In genomic region chr12:12788675-12789368, GRCh38 we compare ENCODE assay signal across 8 cellular contexts. TPM values are rescaled to one million over a fixed set of nuclear protein-coding genes. Genes with fewer than 3 reads are reported as not detected.
A peak's percentile ranks its signal among the peaks of the same experiment; 100 is the strongest.
DNase-seq lines count a peak whose midpoint lies in the region; ATAC-seq and TF ChIP-seq lines count a peak whose summit lies in the region.

No MANE protein-coding gene starts in this region.

- H3K27me3 ChIP-seq in right cardiac atrium (ENCODE audit: control insufficient read depth, insufficient read depth) (no peaks in the 10 kb centered on the region), skeletal muscle satellite cell (ENCODE audit: control insufficient read depth, insufficient read depth, low read length) (no peaks in the 10 kb centered on the region)

- no peak overlapping the region for H3K27ac ChIP-seq in HEK293 (ENCODE audit: extremely low read depth, low read depth, low read length)
- peak overlapping the region; percentile 87 for H3K27ac ChIP-seq in right cardiac atrium (ENCODE audit: low read length)

- H3K4me1 ChIP-seq in HEK293 (ENCODE audit: control insufficient read depth, insufficient read depth, low read length) (peaks cover 29% of the 10 kb centered on the region), right cardiac atrium (ENCODE audit: control insufficient read depth, insufficient read depth, low read length) (peaks cover 12% of the 10 kb centered on the region), skeletal muscle satellite cell (ENCODE audit: control insufficient read depth, insufficient read depth, low read length) (peaks cover 23% of the 10 kb centered on the region)

- H3K4me2 ChIP-seq in skeletal muscle satellite cell (ENCODE audit: low read length) = no peak overlapping the region

- TF ChIP-seq CTCF in HEK293 (tag by site-specific recombination; IDR thresholded peaks at IDR 0.05) = peak; percentile 67

- POLR2A ChIA-PET in HEK293 (lab: Yijun Ruan, JAX) = interaction anchor here (0.6 to 2.0 kb wide), 3 partner anchors 15 to 107 kb away, joined by 3 to 12 read pairs (median 4); no protein-coding TSS in a partner anchor

- peak; percentile 30 for DNase-seq in GF-D8 (lab: John Stamatoyannopoulos, UW)
- peak; percentile 47 for DNase-seq in NCI-H1417 treated with DMSO at 0.1 percent for 48 hours (lab: John Stamatoyannopoulos, UW)
- peak in 4 of 5 donors; percentile 37 to 73 (median 50) for DNase-seq in T-helper 1 cell
- peak in 36 of 58 donors; percentile 5 to 71 (median 37) for DNase-seq in anterior cingulate cortex (lab: John Stamatoyannopoulos, UW)
- DNase-seq in right cardiac atrium = peak in 2 of 3 donors; percentile 38 to 60
- DNase-seq in mesenteric fat pad (ENCODE audit: low spot score) = no peak

- H3K9ac ChIP-seq in skeletal muscle satellite cell (ENCODE audit: low read depth, low read length) = peak overlapping the region; percentile 78

- ATAC-seq in right cardiac atrium = peak; percentile 29 to 39

- intact Hi-C loops in right cardiac atrium (cut with DNase I) = loop anchor here in 1 of 4 donors (10.0 kb wide), 1 partner anchor 64 kb away; no protein-coding TSS in a partner anchor

- WGBS in right cardiac atrium = 18% methylated on average over 9 of the region's 9 CpGs

- H3K36me3 ChIP-seq in HEK293 (ENCODE audit: control insufficient read depth in 2 of 2, insufficient read depth in 1 of 2, low read length in 2 of 2) = no peaks in the 10 kb centered on the region
- no peaks in the 10 kb centered on the region for H3K36me3 ChIP-seq in skeletal muscle satellite cell (ENCODE audit: insufficient read depth, low read length)

- no peaks in the 10 kb centered on the region for H3K9me3 ChIP-seq in HEK293 (ENCODE audit: control insufficient read depth, insufficient read depth, low read depth, low read length)
- no peaks in the 10 kb centered on the region for H3K9me3 ChIP-seq in right cardiac atrium (ENCODE audit: control insufficient read depth, low read length)
- H3K9me3 ChIP-seq in skeletal muscle satellite cell (replicated peaks; ENCODE audit: low read length) = no peaks in the 10 kb centered on the region

- CTCF ChIA-PET in HEK293 (lab: Yijun Ruan, JAX) = interaction anchor here (0.6 to 3.3 kb wide), 39 partner anchors 9 to 467 kb away, joined by 3 to 28 read pairs (median 5); partner anchors contain the start of genes DDX47 and GPRC5A

- H3K4me3 ChIP-seq in HEK293 (ENCODE audit: low read depth, low read length) (no peak overlapping the region), right cardiac atrium (ENCODE audit: low read length) (peak overlapping the region; percentile 58), skeletal muscle satellite cell (ENCODE audit: low read length) (no peak overlapping the region)

TF ChIP-seq in HEK293, 187 proteins besides CTCF, POLR2A, EP300 and RAD21 (continues in another document):
- TF ChIP-seq ZNF335 (tag by site-specific recombination; conservative IDR thresholded peaks at IDR 0.05) (peak; percentile 48; the same call in 1 of the 2 replicates), ZNF660 (tag by site-specific recombination; IDR thresholded peaks at IDR 0.05) (peak; percentile 57; the same call in 1 of the 2 replicates), ZNF366 (tag by site-specific recombination; conservative IDR thresholded peaks at IDR 0.05) (peak; percentile 42; the same call in 1 of the 2 replicates), ZNF146 (tag by site-specific recombination; IDR thresholded peaks at IDR 0.05) (no peak), ZNF670 (tag by site-specific recombination; IDR thresholded peaks at IDR 0.05; ENCODE audit: low read depth) (no peak), ZBTB20 (tag by site-specific recombination; IDR thresholded peaks at IDR 0.05) (peak; percentile 28; the same call in 1 of the 2 replicates), ZNF311 (tag by site-specific recombination; IDR thresholded peaks at IDR 0.05; ENCODE audit: borderline replicate concordance) (no peak), BCL11B (tag by site-specific recombination; IDR thresholded peaks at IDR 0.05; ENCODE audit: low read depth) (no peak), SP7 (tag by site-specific recombination; IDR thresholded peaks at IDR 0.05) (peak; percentile 54; the same call in 1 of the 2 replicates), KLF9 (tag by site-specific recombination; IDR thresholded peaks at IDR 0.05; ENCODE audit: low read depth) (no peak), ZEB2 (tag by site-specific recombination; IDR thresholded peaks at IDR 0.05) (peak; percentile 36; the same call in 1 of the 2 replicates), ZNF561 (tag by site-specific recombination; IDR thresholded peaks at IDR 0.05; ENCODE audit: borderline replicate concordance) (no peak), ZBTB8A (tag by site-specific recombination; IDR thresholded peaks at IDR 0.05) (0 out of 2 replicates have a peak, but pooled peaks have one; percentile 21), ZNF138 (tag by site-specific recombination; IDR thresholded peaks at IDR 0.05; ENCODE audit: borderline replicate concordance) (no peak), ZSCAN30 (tag by site-specific recombination; IDR thresholded peaks at IDR 0.05) (peak; percentile 53; the same call in 1 of the 2 replicates), ZNF837 (tag by site-specific recombination; IDR thresholded peaks at IDR 0.05) (no peak), ZNF2 (tag by site-specific recombination; IDR thresholded peaks at IDR 0.05) (peak; percentile 30; the same call in 1 of the 2 replicates), ZNF654 (tag by site-specific recombination; IDR thresholded peaks at IDR 0.05; ENCODE audit: low read depth) (peak; percentile 95), ZNF596 (tag by site-specific recombination; IDR thresholded peaks at IDR 0.05) (peak; percentile 95), ZNF449 (tag by site-specific recombination; IDR thresholded peaks at IDR 0.05) (peak; percentile 12; the same call in 1 of the 2 replicates), ZNF629 (tag by site-specific recombination; IDR thresholded peaks at IDR 0.05) (0 out of 2 replicates have a peak, but pooled peaks have one; percentile 19), SCRT2 (tag by site-specific recombination; IDR thresholded peaks at IDR 0.05) (no peak), ZNF701 (tag by site-specific recombination; IDR thresholded peaks at IDR 0.05) (no peak), ZNF768 (tag by site-specific recombination; IDR thresholded peaks at IDR 0.05) (no peak), ZNF560 (tag by site-specific recombination; IDR thresholded peaks at IDR 0.05; ENCODE audit: borderline replicate concordance) (no peak), ZNF391 (tag by site-specific recombination; IDR thresholded peaks at IDR 0.05; ENCODE audit: borderline replicate concordance, low read depth) (0 out of 2 replicates have a peak, but pooled peaks have one; percentile 16), ZFP69B (tag by site-specific recombination; IDR thresholded peaks at IDR 0.05) (peak; percentile 81; the same call in 1 of the 2 replicates), ZNF394 (tag by site-specific recombination; IDR thresholded peaks at IDR 0.05; ENCODE audit: borderline replicate concordance) (0 out of 2 replicates have a peak, but pooled peaks have one; percentile 28)
- TF ChIP-seq, protein P1, sequence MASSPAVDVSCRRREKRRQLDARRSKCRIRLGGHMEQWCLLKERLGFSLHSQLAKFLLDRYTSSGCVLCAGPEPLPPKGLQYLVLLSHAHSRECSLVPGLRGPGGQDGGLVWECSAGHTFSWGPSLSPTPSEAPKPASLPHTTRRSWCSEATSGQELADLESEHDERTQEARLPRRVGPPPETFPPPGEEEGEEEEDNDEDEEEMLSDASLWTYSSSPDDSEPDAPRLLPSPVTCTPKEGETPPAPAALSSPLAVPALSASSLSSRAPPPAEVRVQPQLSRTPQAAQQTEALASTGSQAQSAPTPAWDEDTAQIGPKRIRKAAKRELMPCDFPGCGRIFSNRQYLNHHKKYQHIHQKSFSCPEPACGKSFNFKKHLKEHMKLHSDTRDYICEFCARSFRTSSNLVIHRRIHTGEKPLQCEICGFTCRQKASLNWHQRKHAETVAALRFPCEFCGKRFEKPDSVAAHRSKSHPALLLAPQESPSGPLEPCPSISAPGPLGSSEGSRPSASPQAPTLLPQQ (tag by site-specific recombination; IDR thresholded peaks at IDR 0.05) = peak; percentile 90; the same call in 1 of the 2 replicates
- TF ChIP-seq, protein P2, sequence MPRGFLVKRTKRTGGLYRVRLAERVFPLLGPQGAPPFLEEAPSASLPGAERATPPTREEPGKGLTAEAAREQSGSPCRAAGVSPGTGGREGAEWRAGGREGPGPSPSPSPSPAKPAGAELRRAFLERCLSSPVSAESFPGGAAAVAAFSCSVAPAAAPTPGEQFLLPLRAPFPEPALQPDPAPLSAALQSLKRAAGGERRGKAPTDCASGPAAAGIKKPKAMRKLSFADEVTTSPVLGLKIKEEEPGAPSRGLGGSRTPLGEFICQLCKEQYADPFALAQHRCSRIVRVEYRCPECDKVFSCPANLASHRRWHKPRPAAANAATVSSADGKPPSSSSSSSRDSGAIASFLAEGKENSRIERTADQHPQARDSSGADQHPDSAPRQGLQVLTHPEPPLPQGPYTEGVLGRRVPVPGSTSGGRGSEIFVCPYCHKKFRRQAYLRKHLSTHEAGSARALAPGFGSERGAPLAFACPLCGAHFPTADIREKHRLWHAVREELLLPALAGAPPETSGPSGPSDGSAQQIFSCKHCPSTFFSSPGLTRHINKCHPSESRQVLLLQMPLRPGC (tag by site-specific recombination; IDR thresholded peaks at IDR 0.05) = no peak

RNA-seq across cellular contexts. Expression of gene APOLD1, which starts 3.4 kb away (rescaled TPM):
- total RNA-seq in right cardiac atrium = 10 to 100 TPM; 15.0 to 43.0 (median 16.6) TPM
- 20.9 TPM for polyA plus RNA-seq in right cardiac atrium
- total RNA-seq in skeletal muscle satellite cell (2012; rRNA removed) = 3.3 and 3.8 TPM in 2 replicates
- total RNA-seq in mesenteric fat pad = 165 TPM

RNA-seq across cellular contexts. Expression of gene DDX47, which starts 24.3 kb away (rescaled TPM):
- total RNA-seq in right cardiac atrium = 10 to 100 TPM; 31.9 to 33.3 (median 32.6) TPM
- 23.0 TPM for polyA plus RNA-seq in right cardiac atrium
- 72.8 and 86.7 TPM in 2 replicates for total RNA-seq in skeletal muscle satellite cell (2012; rRNA removed)
- total RNA-seq in mesenteric fat pad = 60.2 TPM
